30 cellular contexts compared by ENCODE assay signal in the genomic region with DNA sequence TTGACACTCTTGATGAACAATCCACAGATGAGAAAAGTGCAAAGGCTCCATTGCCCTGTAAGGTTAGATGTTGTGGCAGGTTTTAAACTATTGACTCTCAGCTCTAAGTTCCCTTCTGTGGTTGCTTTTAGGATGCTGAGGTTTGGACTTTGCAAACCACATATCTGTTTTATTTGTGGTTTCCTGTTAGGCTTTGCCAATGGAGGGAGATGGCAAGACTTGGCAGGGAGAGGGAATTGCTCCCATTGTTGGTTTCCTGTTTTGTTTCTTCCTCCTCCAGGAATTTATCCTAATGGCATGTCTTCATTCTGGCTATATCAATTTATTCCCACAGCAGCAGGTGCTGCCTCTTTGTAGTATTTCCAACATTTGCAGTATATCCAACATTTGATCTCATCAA.
A peak's percentile ranks its signal among the peaks of the same experiment; 100 is the strongest.
DNase-seq lines count a peak whose midpoint lies in the region.
"Had no signal": no experiment of that assay in that cellular context is flagged by ENCODE, and none has a peak within 500 bp of the region (broad histone marks: within the 10 kb centered on the region; RNA-seq: fewer than 3 reads in every experiment).

No MANE protein-coding gene starts in this region.

- no peak overlapping the region for H3K4ac ChIP-seq in trophoblast cell (ENCODE audit: low read depth, low read length)

- H3K4me3 ChIP-seq in BLaER1 (no peak overlapping the region), trophoblast cell (ENCODE audit: low read depth, low read length) (no peak overlapping the region)
- H3K4me3 ChIP-seq: body of pancreas, dorsolateral prefrontal cortex, esophagus muscularis mucosa, GM12878, left ventricle myocardium inferior, suprapubic skin had no signal

- H3K18ac ChIP-seq in trophoblast cell (ENCODE audit: low read length): no peak overlapping the region

- H3K9me3 ChIP-seq in BLaER1 (no peaks in the 10 kb centered on the region), trophoblast cell (ENCODE audit: insufficient read depth, low read depth, low read length) (no peaks in the 10 kb centered on the region)
- H3K9me3 ChIP-seq: body of pancreas, esophagus muscularis mucosa, left ventricle myocardium inferior, suprapubic skin had no signal

- H3K36me3 ChIP-seq in BLaER1 (no peaks in the 10 kb centered on the region), trophoblast cell (ENCODE audit: control insufficient read depth in 1 of 2, insufficient read depth in 2 of 2, low read length in 2 of 2) (no peaks in the 10 kb centered on the region)
- H3K36me3 ChIP-seq: esophagus muscularis mucosa, left ventricle myocardium inferior, suprapubic skin had no signal

- no peaks in the 10 kb centered on the region for H3K79me2 ChIP-seq in trophoblast cell (ENCODE audit: control insufficient read depth, insufficient read depth, low read length, poor library complexity)
- H3K79me2 ChIP-seq: parathyroid adenoma had no signal

- H3K79me1 ChIP-seq in trophoblast cell (ENCODE audit: low read length): no peaks in the 10 kb centered on the region

- H4K91ac ChIP-seq in trophoblast cell (ENCODE audit: low read depth, low read length): no peak overlapping the region

- no peak overlapping the region for H4K12ac ChIP-seq in trophoblast cell (ENCODE audit: low read depth, low read length)

- H3K4me1 ChIP-seq in BLaER1 (peaks cover 15% of the 10 kb centered on the region), trophoblast cell (ENCODE audit: control insufficient read depth in 1 of 2, insufficient read depth in 2 of 2, low read length in 2 of 2) (no peaks in the 10 kb centered on the region)
- H3K4me1 ChIP-seq: body of pancreas, esophagus muscularis mucosa, left ventricle myocardium inferior, parathyroid adenoma, suprapubic skin had no signal

- H3K4me2 ChIP-seq in BLaER1 (peak overlapping the region; percentile 43), trophoblast cell (ENCODE audit: low read length) (no peak overlapping the region)

- no peak overlapping the region for H2BK5ac ChIP-seq in trophoblast cell (ENCODE audit: low read depth, low read length, poor library complexity)

- H2AK5ac ChIP-seq in trophoblast cell (ENCODE audit: low read length): no peak overlapping the region

- no peak overlapping the region for H3K27ac ChIP-seq in BLaER1
- H3K27ac ChIP-seq in trophoblast cell (ENCODE audit: low read depth, low read length): no peak overlapping the region
- H3K27ac ChIP-seq: body of pancreas, dorsolateral prefrontal cortex, esophagus muscularis mucosa, left ventricle myocardium inferior, parathyroid adenoma, suprapubic skin had no signal

- no peaks in the 10 kb centered on the region for H4K20me1 ChIP-seq in BLaER1

- H4K8ac ChIP-seq in trophoblast cell (ENCODE audit: low read depth, low read length): no peak overlapping the region

- no peak overlapping the region for H3K23ac ChIP-seq in trophoblast cell (ENCODE audit: low read length)

- no peak overlapping the region for H3K14ac ChIP-seq in trophoblast cell (ENCODE audit: low read length)

- H3K27me3 ChIP-seq in BLaER1: no peaks in the 10 kb centered on the region
- no peaks in the 10 kb centered on the region for H3K27me3 ChIP-seq in trophoblast cell (ENCODE audit: insufficient read depth, low read length)
- H3K27me3 ChIP-seq: body of pancreas, dorsolateral prefrontal cortex, esophagus muscularis mucosa, suprapubic skin had no signal

- H2BK120ac ChIP-seq in trophoblast cell (ENCODE audit: insufficient read depth, low read length, poor library complexity): no peak overlapping the region

- H3K9ac ChIP-seq in BLaER1 (no peak overlapping the region), trophoblast cell (ENCODE audit: low read length) (no peak overlapping the region)
- H3K9ac ChIP-seq: parathyroid adenoma had no signal

- DNase-seq in GDM1 (lab: John Stamatoyannopoulos, UW) (peak; percentile 24), MV-4-11 (lab: John Stamatoyannopoulos, UW) (peak; percentile 72), amniotic epithelial cell (ENCODE audit: low read depth) (peak; percentile 22), cerebellum (ENCODE audit: low spot score) (no peak), retina (no peak), trophoblast cell (no peak)
- DNase-seq in activated effector memory CD4-positive, alpha-beta T cell treated with anti-CD3 and anti-CD28 coated beads, Interleukin-2, amount 50 U/mL, for 16 hours: no peak
- DNase-seq: activated CD4-positive, alpha-beta T cell treated with anti-CD3 and anti-CD28 coated beads, Interleukin-2, amount 50 U/mL, for 4 hours; activated CD4-positive, CD25-positive, alpha-beta regulatory T cell; activated CD8-positive, alpha-beta memory T cell treated with anti-CD3 and anti-CD28 coated beads, Interleukin-2, amount 10 ng/mL, durations not matched to agents 7 days and 5 days; activated T-cell treated with anti-CD3 and anti-CD28 coated beads, Interleukin-2, amount 50 U/mL, for 4 hours; body of pancreas; Calu3; CD4-positive, CD25-positive, alpha-beta regulatory T cell; cerebellar nuclear complex; dorsolateral prefrontal cortex; EL; foreskin fibroblast; HCEC 1CT; left ventricle myocardium inferior; mesenchymal stem cell; NCI-H1417; NCI-H2171; small intestine; stimulated activated naive CD4-positive, alpha-beta T cell treated with Interleukin-2 at 50 U/mL for 16 hours had no signal

- H2BK12ac ChIP-seq in trophoblast cell (ENCODE audit: low read length): no peak overlapping the region

- H2AFZ ChIP-seq in trophoblast cell (ENCODE audit: insufficient read depth, low read length, poor library complexity): no peak overlapping the region
- H2AFZ ChIP-seq: parathyroid adenoma had no signal

Comparison
In these comparisons a context has a peak if more than half of its experiments do, and no peak if none do; other contexts are left out.
1. DNase-seq: peak in GDM1 (single experiment), MV-4-11 (single experiment) and amniotic epithelial cell (single experiment); none in cerebellum (single experiment), retina (single experiment), trophoblast cell (0 of 2) and activated effector memory CD4-positive, alpha-beta T cell treated with anti-CD3 and anti-CD28 coated beads, Interleukin-2, amount 50 U/mL, for 16 hours (single experiment).